ENCODE assay signal across 12 cellular contexts in the genomic region with DNA sequence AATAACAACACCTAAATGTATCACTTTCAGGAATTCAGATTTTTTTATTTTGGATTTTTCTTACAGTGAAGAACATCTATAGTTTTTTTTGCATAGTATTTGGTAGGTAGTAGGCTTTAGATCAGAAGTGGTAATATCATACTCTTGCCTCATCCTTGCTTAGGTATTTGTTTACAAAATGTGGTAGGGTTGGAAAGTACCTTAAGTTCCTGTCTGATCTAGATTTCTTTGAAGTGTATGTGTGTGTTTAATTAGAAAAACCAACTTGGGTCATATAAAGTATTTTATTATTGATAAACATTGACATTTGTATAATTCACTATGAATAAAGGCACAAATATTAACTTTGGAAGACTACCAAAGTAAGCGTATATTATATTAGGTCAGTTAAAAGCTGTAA.
DNase-seq lines count a peak whose midpoint lies in the region; ATAC-seq lines count a peak whose summit lies in the region.
"Had no signal": no experiment of that assay in that cellular context is flagged by ENCODE, and none has a peak within 500 bp of the region (broad histone marks: within the 10 kb centered on the region; RNA-seq: fewer than 3 reads in every experiment).

No MANE protein-coding gene starts in this region.

- H3K27me3 Mint-ChIP-seq in CD8-positive, alpha-beta memory T cell = no peaks in the 10 kb centered on the region
- H3K27me3 Mint-ChIP-seq: dendritic cell treated with granulocyte-macrophage colony-stimulating factor and Interleukin-4, amounts not matched to agents 40 ng/mL and 50 ng/mL, for 4 days had no signal

- peak overlapping the region; percentile 66 for H3K27ac ChIP-seq in CD8-positive, alpha-beta memory T cell (ENCODE audit: low read depth, low read length)

- H3K27ac Mint-ChIP-seq in CD8-positive, alpha-beta memory T cell = peak overlapping the region; percentile 91 to 99 (median 98)
- H3K27ac Mint-ChIP-seq: dendritic cell treated with granulocyte-macrophage colony-stimulating factor and Interleukin-4, amounts not matched to agents 40 ng/mL and 50 ng/mL, for 4 days had no signal

- ATAC-seq in GM19438 (IDR thresholded peaks at IDR 0.05; ENCODE audit: low read depth, unreplicated experiment) (peak; percentile 66), HG03442 (IDR thresholded peaks at IDR 0.05; ENCODE audit: unreplicated experiment) (peak; percentile 78), HG03025 (IDR thresholded peaks at IDR 0.05; ENCODE audit: low FRiP score, unreplicated experiment) (no peak)
- ATAC-seq: HCT116 had no signal

- H3K36me3 Mint-ChIP-seq in CD8-positive, alpha-beta memory T cell = peaks cover 29 to 72% (median 37%) of the 10 kb centered on the region in 3 donors

- CTCF ChIA-PET in CD8-positive, alpha-beta memory T cell (lab: Charles Lee) = interaction anchor here (1.0 to 7.0 kb wide), 6 partner anchors 30 to 187 kb away, joined by 3 to 41 read pairs (median 4); a partner anchor contains a TSS

- H3K9me3 ChIP-seq in CD8-positive, alpha-beta memory T cell (ENCODE audit: low read length) = no peaks in the 10 kb centered on the region

- no peaks in the 10 kb centered on the region for H3K9me3 Mint-ChIP-seq in CD8-positive, alpha-beta memory T cell
- H3K9me3 Mint-ChIP-seq: dendritic cell treated with granulocyte-macrophage colony-stimulating factor and Interleukin-4, amounts not matched to agents 40 ng/mL and 50 ng/mL, for 4 days had no signal

- peak overlapping the region in 6 of 7 donors; percentile 30 to 61 (median 46) for H3K4me3 Mint-ChIP-seq in CD8-positive, alpha-beta memory T cell
- H3K4me3 Mint-ChIP-seq: dendritic cell treated with granulocyte-macrophage colony-stimulating factor and Interleukin-4, amounts not matched to agents 40 ng/mL and 50 ng/mL, for 4 days had no signal

- H3K4me3 ChIP-seq in CD8-positive, alpha-beta memory T cell (ENCODE audit: low read length) = no peak overlapping the region

- peak in 2 of 5 donors; percentile 67 to 71 for DNase-seq in CD8-positive, alpha-beta memory T cell
- DNase-seq in central memory CD4-positive, alpha-beta T cell = peak; percentile 82
- no peak for DNase-seq in NCI-H510A treated with DMSO at 0.1 percent for 48 hours (lab: John Stamatoyannopoulos, UW)
- no peak for DNase-seq in HCEC 1CT
- DNase-seq in NOMO-1 treated with dmso at 0.1 percent for 144 hours (lab: John Stamatoyannopoulos, UW; ENCODE audit: unreplicated experiment) = no peak
- DNase-seq: DMS79, NCI-H1694 had no signal

- peaks cover 76% of the 10 kb centered on the region for H3K4me1 ChIP-seq in CD8-positive, alpha-beta memory T cell (ENCODE audit: insufficient read depth, low read length)

- no peaks in the 10 kb centered on the region for H3K27me3 ChIP-seq in CD8-positive, alpha-beta memory T cell (ENCODE audit: insufficient read depth, low read length, poor library complexity, severe bottlenecking)

- peaks cover 6% of the 10 kb centered on the region for H3K36me3 ChIP-seq in CD8-positive, alpha-beta memory T cell (ENCODE audit: insufficient read depth, low read length)

- peaks cover 83 to 95% (median 93%) of the 10 kb centered on the region in 3 donors for H3K4me1 Mint-ChIP-seq in CD8-positive, alpha-beta memory T cell

- POLR2A ChIA-PET in CD8-positive, alpha-beta memory T cell (lab: Charles Lee) = interaction anchor here (0.6 to 2.0 kb wide), 4 partner anchors 12 to 100 kb away, joined by 3 to 4 read pairs (median 4); no protein-coding TSS in a partner anchor
